27 cellular contexts compared by ENCODE assay signal in genomic region chr19:27891411-27891810, GRCh38.
DNase-seq lines count a peak whose midpoint lies in the region; ATAC-seq, FAIRE-seq and TF ChIP-seq lines count a peak whose summit lies in the region.
"Had no signal": no experiment of that assay in that cellular context is flagged by ENCODE, and none has a peak within 500 bp of the region (broad histone marks: within the 10 kb centered on the region; RNA-seq: fewer than 3 reads in every experiment).

No MANE protein-coding gene starts in this region.

- FAIRE-seq in urothelium cell line (lab: Jason Lieb, UNC), result no peak
- FAIRE-seq: A204.1, A549, D721Med had no signal

- no peak for ATAC-seq in SK-N-SH treated with all-trans-retinoic acid at 6 μM for 48 hours
- ATAC-seq: A549; CD8-positive, alpha-beta T cell had no signal

- peak; percentile 40 for DNase-seq in islet precursor cell
- peak; percentile 3 for DNase-seq in urothelium cell line (ENCODE audit: low spot score)
- no peak for DNase-seq in stimulated activated CD4-positive, alpha-beta T cell treated with anti-CD3 and anti-CD28 coated beads, Interleukin-12 subunit alpha, Interleukin-12 subunit beta, amount 100 ng/mL, for 4 hours
- DNase-seq: 8988T; ACHN; AML-193; BE2C; C1 segment of cervical spinal cord; Caco-2; Calu3; CD4-positive, alpha-beta memory T cell; CD4-positive, alpha-beta T cell; CD4-positive, CD25-positive, alpha-beta regulatory T cell; CD8-positive, alpha-beta memory T cell; CD8-positive, alpha-beta T cell; COR-L47; DMS 273 treated with DMSO at 0.1 percent for 48 hours; DMS153; DMS53; DMS79; DMS79 treated with DMSO at 0.1 percent for 48 hours; DND-41; EL had no signal

TF ChIP-seq in SK-N-SH treated with all-trans-retinoic acid at 6 μM for 48 hours, 23 proteins besides CTCF, POLR2A, EP300 and RAD21:
- TF ChIP-seq CSRNP3 (CRISPR knock-in tag; IDR thresholded peaks at IDR 0.05) (no peak), ESRRG (CRISPR knock-in tag; IDR thresholded peaks at IDR 0.05) (no peak), GLIS3 (CRISPR knock-in tag; IDR thresholded peaks at IDR 0.05) (no peak), CREB5 (CRISPR knock-in tag; IDR thresholded peaks at IDR 0.05; ENCODE audit: low read depth) (no peak), TSHZ2 (CRISPR knock-in tag; IDR thresholded peaks at IDR 0.05) (no peak), SNAI2 (CRISPR knock-in tag; IDR thresholded peaks at IDR 0.05) (no peak), ZFP30 (CRISPR knock-in tag; IDR thresholded peaks at IDR 0.05) (no peak), PATZ1 (CRISPR knock-in tag; IDR thresholded peaks at IDR 0.05; ENCODE audit: borderline replicate concordance) (no peak), TCF4 (CRISPR knock-in tag; IDR thresholded peaks at IDR 0.05; ENCODE audit: borderline replicate concordance) (no peak), PPARA (CRISPR knock-in tag; IDR thresholded peaks at IDR 0.05; ENCODE audit: borderline replicate concordance) (no peak)
TF ChIP-seq in SK-N-SH treated with all-trans-retinoic acid at 6 μM for 48 hours: peak in this region for 0.
